Comparison of ENCODE assay signal across 7 cellular contexts in genomic region chr2:201780674-201781582, GRCh38.
DNase-seq lines count a peak whose midpoint lies in the region; ATAC-seq, FAIRE-seq and TF ChIP-seq lines count a peak whose summit lies in the region.

Gene ALS2 (minus strand): TSS chr2:201780933. CDS start chr2:201768885, 12,048 bp downstream.

- ATAC-seq in HG02981 (IDR thresholded peaks at IDR 0.05; ENCODE audit: unreplicated experiment) = peak; percentile 93

- peak within 1 kb of the TSS; percentile 96 for H3K4me3 ChIP-seq in astrocyte of the spinal cord (ENCODE audit: low read depth, low read length)

- no peak for TF ChIP-seq CTCF in astrocyte of the spinal cord (IDR thresholded peaks at IDR 0.05; ENCODE audit: low read depth, low read length)

- peak; percentile 94 for FAIRE-seq in GM18507 (lab: Jason Lieb, UNC)

- peak; percentile 83 for DNase-seq in GM18507 (ENCODE audit: extremely low spot score, insufficient read length, low read depth)
- peak; percentile 93 for DNase-seq in NCI-H2029 treated with DMSO at 0.1 percent for 48 hours (lab: John Stamatoyannopoulos, UW)
- peak; percentile 91 for DNase-seq in T1000 (lab: John Stamatoyannopoulos, UW)
- peak; percentile 99 for DNase-seq in astrocyte of the spinal cord (ENCODE audit: low read depth, low spot score)
- peak; percentile 88 to 97 for DNase-seq in hippocampal formation (lab: John Stamatoyannopoulos, UW)
- DNase-seq in retina = peak; percentile 96

- in situ Hi-C loops in astrocyte of the spinal cord (cut with HindIII; ENCODE audit: low sequenced_read_pairs) = no loop called here

Comparison
In these comparisons a context has a peak if more than half of its experiments do, and no peak if none do; other contexts are left out.
1. Peak in every context shown above with its lines: DNase-seq, ATAC-seq and H3K4me3 ChIP-seq.